8 cellular contexts compared by ENCODE assay signal in genomic region chr16:77599793-77600415, GRCh38.
DNase-seq lines count a peak whose midpoint lies in the region; ATAC-seq, FAIRE-seq and TF ChIP-seq lines count a peak whose summit lies in the region.

No MANE protein-coding gene starts in this region.

- H3K4me1 ChIP-seq in right atrium auricular region: no peaks in the 10 kb centered on the region

- POLR2A ChIA-PET in BJ (lab: Charles Lee): no interaction called here

- in situ Hi-C loops in astrocyte of the cerebellum (cut with HindIII; ENCODE audit: low sequenced_read_pairs): no loop called here

- peak; percentile 83 for TF ChIP-seq CTCF in BJ (IDR thresholded peaks at IDR 0.05; ENCODE audit: insufficient read depth, low read depth, low read length)
- peak; percentile 96 for TF ChIP-seq CTCF in astrocyte of the cerebellum (IDR thresholded peaks at IDR 0.05; ENCODE audit: low read depth, low read length, missing control alignments)
- TF ChIP-seq CTCF in right atrium auricular region (IDR thresholded peaks at IDR 0.05): peak in 1 of 2 donors; percentile 68

- DNase-seq in BJ (ENCODE audit: low read depth) (no peak), GM12892 (ENCODE audit: insufficient read length) (no peak), NCI-H1105 treated with DMSO at 0.1 percent for 48 hours (lab: John Stamatoyannopoulos, UW) (peak; percentile 44), astrocyte of the cerebellum (ENCODE audit: low read depth) (no peak), lung microvascular endothelial cell (ENCODE audit: low read depth in 2 of 2) (peak; percentile 69 to 82), right atrium auricular region (ENCODE audit: low spot score) (no peak)
- DNase-seq in stimulated activated CD4-positive, alpha-beta T cell treated with anti-CD3 and anti-CD28 coated beads, Interleukin-12 subunit alpha, Interleukin-12 subunit beta, amount 100 ng/mL, for 4 hours: no peak

- peaks cover 0 to 19% of the 10 kb centered on the region in 2 donors for H3K9me3 ChIP-seq in right atrium auricular region

- peak; percentile 38 for FAIRE-seq in GM12892 (lab: Jason Lieb, UNC)

- CTCF ChIA-PET in BJ (lab: Yijun Ruan, JAX): interaction anchor here (0.7 to 0.9 kb wide), 3 partner anchors 12 to 96 kb away, joined by 3 to 4 read pairs (median 3); no protein-coding TSS in a partner anchor

- no peak for ATAC-seq in GM18907 (IDR thresholded peaks at IDR 0.05; ENCODE audit: unreplicated experiment)

- H3K27me3 ChIP-seq in BJ (ENCODE audit: control insufficient read depth, insufficient read depth, low read length) (no peaks in the 10 kb centered on the region), right atrium auricular region (no peaks in the 10 kb centered on the region)

- no peak overlapping the region for H3K4me3 ChIP-seq in BJ (ENCODE audit: low read depth, low read length)
- H3K4me3 ChIP-seq in astrocyte of the cerebellum (ENCODE audit: low read depth, low read length): no peak overlapping the region
- no peak overlapping the region for H3K4me3 ChIP-seq in right atrium auricular region

- TF ChIP-seq POLR2A in GM12892 (IDR thresholded peaks at IDR 0.05; ENCODE audit: low read depth, low read length): no peak

- no peaks in the 10 kb centered on the region for H3K36me3 ChIP-seq in BJ (ENCODE audit: control insufficient read depth, insufficient read depth, low read length)
- no peaks in the 10 kb centered on the region for H3K36me3 ChIP-seq in right atrium auricular region

- H3K27ac ChIP-seq in right atrium auricular region: no peak overlapping the region

Comparison
In these comparisons a context has a peak if more than half of its experiments do, and no peak if none do; other contexts are left out.
1. DNase-seq: peak in NCI-H1105 treated with DMSO at 0.1 percent for 48 hours (single experiment) and lung microvascular endothelial cell (2 of 2); none in BJ (single experiment), GM12892 (single experiment), astrocyte of the cerebellum (single experiment), right atrium auricular region (single experiment) and stimulated activated CD4-positive, alpha-beta T cell treated with anti-CD3 and anti-CD28 coated beads, Interleukin-12 subunit alpha, Interleukin-12 subunit beta, amount 100 ng/mL, for 4 hours (single experiment).